In genomic region chr10:47449979-47450378, GRCh38 we compare ENCODE assay signal across 27 cellular contexts. TPM values are rescaled to one million over a fixed set of nuclear protein-coding genes. Genes with fewer than 3 reads are reported as not detected.
"Had no signal": no experiment of that assay in that cellular context is flagged by ENCODE, and none has a peak within 500 bp of the region (broad histone marks: within the 10 kb centered on the region; RNA-seq: fewer than 3 reads in every experiment).

No MANE protein-coding gene starts in this region.

- H3K27me3 ChIP-seq: cardiac muscle cell, neural progenitor cell, pancreas, tibial artery, uterus had no signal

- H3K4me3 Mint-ChIP-seq: activated B cell treated with CpG ODN at 0.5 μM for 24 hours; activated CD8-positive, alpha-beta T cell treated with anti-CD3 and anti-CD28 coated beads, Interleukin-2, amount 10 ng/mL, durations not matched to agents 7 days and 5 days; activated naive CD8-positive, alpha-beta T cell treated with anti-CD3 and anti-CD28 coated beads, Interleukin-2, amount 10 ng/mL, durations not matched to agents 7 days and 5 days; activated T-cell treated with anti-CD3 and anti-CD28 coated beads, Interleukin-2, amount 50 U/mL, for 24 hours; effector memory CD8-positive, alpha-beta T cell; naive thymus-derived CD4-positive, alpha-beta T cell; neural progenitor cell had no signal

- H3K4me2 ChIP-seq: neural progenitor cell, smooth muscle cell had no signal

- H3K9ac ChIP-seq: neural progenitor cell had no signal

- H2AFZ ChIP-seq: neural progenitor cell had no signal

- ATAC-seq: activated CD8-positive, alpha-beta T cell treated with anti-CD3 and anti-CD28 coated beads, Interleukin-2, amount 10 ng/mL, durations not matched to agents 7 days and 5 days; effector memory CD8-positive, alpha-beta T cell; naive thymus-derived CD4-positive, alpha-beta T cell; pancreas had no signal

- H3K27ac ChIP-seq: cardiac muscle cell, neural progenitor cell, pancreas, tibial artery, uterus had no signal

- H3K4me1 ChIP-seq: neural progenitor cell, pancreas, tibial artery, uterus had no signal

- H3K4me3 ChIP-seq: cardiac muscle cell, neural progenitor cell, pancreas, smooth muscle cell, tibial artery, uterus had no signal

- H3K27ac Mint-ChIP-seq: activated B cell treated with CpG ODN at 0.5 μM for 24 hours; activated CD8-positive, alpha-beta T cell treated with anti-CD3 and anti-CD28 coated beads, Interleukin-2, amount 10 ng/mL, durations not matched to agents 7 days and 5 days; activated naive CD8-positive, alpha-beta T cell treated with anti-CD3 and anti-CD28 coated beads, Interleukin-2, amount 10 ng/mL, durations not matched to agents 7 days and 5 days; activated T-cell treated with anti-CD3 and anti-CD28 coated beads, Interleukin-2, amount 50 U/mL, for 24 hours; activated T-helper 2 cell treated with anti-CD3 and anti-CD28 coated beads, Interferon-gamma antibody, Interleukin-2, Interleukin-4, amounts not matched to agents 10 μg/mL and 5 μg/mL and 100 μg/mL, durations not matched to agents 14 hours and 24 hours and 36 hours; effector memory CD8-positive, alpha-beta T cell; naive thymus-derived CD4-positive, alpha-beta T cell; neural progenitor cell had no signal

- DNase-seq: activated B cell treated with CpG ODN at 0.5 μM for 24 hours; activated CD4-positive, alpha-beta T cell treated with anti-CD3 and anti-CD28 coated beads for 48 hours; activated CD8-positive, alpha-beta T cell treated with anti-CD3 and anti-CD28 coated beads, Interleukin-2, amount 10 ng/mL, durations not matched to agents 7 days and 5 days; activated naive CD4-positive, alpha-beta T cell treated with Interleukin-2 at 50 U/mL for 16 hours; activated naive CD8-positive, alpha-beta T cell treated with anti-CD3 and anti-CD28 coated beads, Interleukin-2, amount 10 ng/mL, durations not matched to agents 7 days and 5 days; activated T-cell treated with anti-CD3 and anti-CD28 coated beads, Interleukin-2, amount 50 U/mL, for 24 hours; effector memory CD8-positive, alpha-beta T cell; foreskin fibroblast; glutamatergic neuron; mesenchymal stem cell; naive thymus-derived CD4-positive, alpha-beta T cell; stimulated activated CD4-positive, alpha-beta T cell treated with anti-CD3 and anti-CD28 coated beads, Interleukin-4, amount 100 ng/mL, for 4 hours; stimulated activated naive CD4-positive, alpha-beta T cell; tibial artery; uterus had no signal

- H3K36me3 Mint-ChIP-seq: activated naive CD8-positive, alpha-beta T cell treated with anti-CD3 and anti-CD28 coated beads, Interleukin-2, amount 10 ng/mL, durations not matched to agents 7 days and 5 days had no signal

- H3K36me3 ChIP-seq: cardiac muscle cell, neural progenitor cell, pancreas, tibial artery, uterus had no signal

- H3K9me3 ChIP-seq: pancreas, uterus had no signal

RNA-seq across cellular contexts. Expression of gene ANXA8, which starts 33.9 kb away (rescaled TPM):
- total RNA-seq: activated B cell treated with CpG ODN at 0.5 μM for 24 hours; activated CD8-positive, alpha-beta T cell treated with anti-CD3 and anti-CD28 coated beads, Interleukin-2, amount 10 ng/mL, durations not matched to agents 7 days and 5 days; dermis blood vessel endothelial cell; pulmonary artery endothelial cell had no signal
- polyA plus RNA-seq: naive thymus-derived CD4-positive, alpha-beta T cell had no signal

RNA-seq across cellular contexts. Expression of gene FAM25G, which starts 41.5 kb away (rescaled TPM):
- total RNA-seq: activated CD8-positive, alpha-beta T cell treated with anti-CD3 and anti-CD28 coated beads, Interleukin-2, amount 10 ng/mL, durations not matched to agents 7 days and 5 days; activated naive CD8-positive, alpha-beta T cell treated with anti-CD3 and anti-CD28 coated beads, Interleukin-2, amount 10 ng/mL, durations not matched to agents 7 days and 5 days; activated T-helper 2 cell treated with anti-CD3 and anti-CD28 coated beads, Interferon-gamma antibody, Interleukin-2, Interleukin-4, amounts not matched to agents 10 μg/mL and 5 μg/mL and 100 μg/mL, durations not matched to agents 14 hours and 24 hours and 36 hours; cardiac muscle cell; chondrocyte; dermis blood vessel endothelial cell; liver; mucosa of gallbladder; naive thymus-derived CD4-positive, alpha-beta T cell; pancreas; pulmonary artery endothelial cell; sciatic nerve; smooth muscle cell; subcutaneous adipose tissue; uterus had no signal
- polyA plus RNA-seq: cardiac muscle cell; liver; naive thymus-derived CD4-positive, alpha-beta T cell; pancreas; smooth muscle cell had no signal
